9 cellular contexts compared by ENCODE assay signal in genomic region chr2:9235388-9236344, GRCh38. TPM values are rescaled to one million over a fixed set of nuclear protein-coding genes. Genes with fewer than 3 reads are reported as not detected.
DNase-seq lines count a peak whose midpoint lies in the region; ATAC-seq, FAIRE-seq and TF ChIP-seq lines count a peak whose summit lies in the region.
"Had no signal": no experiment of that assay in that cellular context is flagged by ENCODE, and none has a peak within 500 bp of the region (broad histone marks: within the 10 kb centered on the region; RNA-seq: fewer than 3 reads in every experiment).

No MANE protein-coding gene starts in this region.

- peaks cover 26 to 42% of the 10 kb centered on the region in 2 donors for H3K4me1 ChIP-seq in gastrocnemius medialis

- H3K27ac Mint-ChIP-seq in T-cell: no peak overlapping the region
- H3K27ac Mint-ChIP-seq in activated naive CD4-positive, alpha-beta T cell treated with anti-CD3 and anti-CD28 coated beads for 36 hours: no peak overlapping the region

- no peak for TF ChIP-seq CTCF in gastrocnemius medialis (IDR thresholded peaks at IDR 0.05 in 4 of 5, conservative IDR thresholded peaks at IDR 0.05 in 1 of 5)

- H3K27ac ChIP-seq in gastrocnemius medialis: peak overlapping the region; percentile 54 to 78 (median 68)

- in situ Hi-C loops in gastrocnemius medialis (cut with MboI; ENCODE audit: low sequenced_read_pairs in 4 of 4): no loop called here

- no peak overlapping the region for H3K4me3 Mint-ChIP-seq in T-cell
- H3K4me3 Mint-ChIP-seq in activated naive CD4-positive, alpha-beta T cell treated with anti-CD3 and anti-CD28 coated beads for 36 hours: no peak overlapping the region

- POLR2A ChIA-PET in T-cell (lab: Charles Lee): interaction anchor here in 1 of 2 donors (0.6 kb wide), 1 partner anchor 1751 kb away, joined by 4 read pairs; no protein-coding TSS in a partner anchor

- ATAC-seq in left ventricle myocardium superior (peak; percentile 21), gastrocnemius medialis (peak in 1 of 2 donors; percentile 31), GM21381 (IDR thresholded peaks at IDR 0.05; ENCODE audit: unreplicated experiment) (no peak), T-cell (replicated peaks in 1 of 4) (no peak)

- H3K9me3 ChIP-seq in gastrocnemius medialis: no peaks in the 10 kb centered on the region

- no peak overlapping the region for H3K4me3 ChIP-seq in gastrocnemius medialis

- TF ChIP-seq POLR2A in H54 (IDR thresholded peaks at IDR 0.05; ENCODE audit: low read depth, low read length) (0 out of 2 replicates have a peak, but pooled peaks have one; percentile 18), gastrocnemius medialis (IDR thresholded peaks at IDR 0.05) (no peak)

- H3K36me3 Mint-ChIP-seq in T-cell: no peaks in the 10 kb centered on the region
- H3K36me3 Mint-ChIP-seq in activated naive CD4-positive, alpha-beta T cell treated with anti-CD3 and anti-CD28 coated beads for 36 hours (ENCODE audit: low read depth): no peaks in the 10 kb centered on the region

- CTCF ChIA-PET in T-cell (lab: Charles Lee): interaction anchor here in 1 of 2 donors (0.7 kb wide), 1 partner anchor 12 kb away, joined by 3 read pairs; no protein-coding TSS in a partner anchor
- CTCF ChIA-PET in activated naive CD4-positive, alpha-beta T cell treated with anti-CD3 and anti-CD28 coated beads for 36 hours (lab: Charles Lee): no interaction called here

- no peaks in the 10 kb centered on the region for H3K9me3 Mint-ChIP-seq in T-cell
- no peaks in the 10 kb centered on the region for H3K9me3 Mint-ChIP-seq in activated naive CD4-positive, alpha-beta T cell treated with anti-CD3 and anti-CD28 coated beads for 36 hours

- no peak for FAIRE-seq in H54 (lab: Jason Lieb, UNC)

- intact Hi-C loops in left ventricle myocardium superior (cut with micrococcal nuclease): no loop called here
- intact Hi-C loops in gastrocnemius medialis (cut with DNase I; ENCODE audit: low total_unique reads): no loop called here
- intact Hi-C loops in activated naive CD4-positive, alpha-beta T cell treated with anti-CD3 and anti-CD28 coated beads for 36 hours (cut with micrococcal nuclease): no loop called here

- H3K27me3 Mint-ChIP-seq in T-cell: peaks cover 16 to 20% of the 10 kb centered on the region in 2 donors
- H3K27me3 Mint-ChIP-seq in activated naive CD4-positive, alpha-beta T cell treated with anti-CD3 and anti-CD28 coated beads for 36 hours (ENCODE audit: low read depth): peaks cover 6% of the 10 kb centered on the region

- H3K36me3 ChIP-seq in gastrocnemius medialis: no peaks in the 10 kb centered on the region

- H3K4me1 Mint-ChIP-seq in T-cell: no peaks in the 10 kb centered on the region
- H3K4me1 Mint-ChIP-seq in activated naive CD4-positive, alpha-beta T cell treated with anti-CD3 and anti-CD28 coated beads for 36 hours (ENCODE audit: low read depth): no peaks in the 10 kb centered on the region

- H3K27me3 ChIP-seq in gastrocnemius medialis: no peaks in the 10 kb centered on the region

- DNase-seq in H54 (ENCODE audit: insufficient read length, low spot score) (no peak), amniotic epithelial cell (ENCODE audit: low read depth) (peak; percentile 97), left ventricle myocardium superior (no peak), gastrocnemius medialis (no peak), T-cell (no peak), Kasumi-1 (lab: John Stamatoyannopoulos, UW) (no peak)
- no peak for DNase-seq in activated naive CD4-positive, alpha-beta T cell treated with anti-CD3 and anti-CD28 coated beads for 36 hours
- DNase-seq: amygdala had no signal

RNA-seq across cellular contexts. Expression of gene ASAP2, which starts 29.1 kb away (rescaled TPM):
- total RNA-seq in left ventricle myocardium superior (10.1 TPM), gastrocnemius medialis (1 to 10 TPM; 1.9 to 4.0 (median 3.4) TPM), T-cell (under 1 TPM in 4 of 5 donors, not detected in 1; 0.10 to 0.38 (median 0.27) TPM)
- total RNA-seq in activated naive CD4-positive, alpha-beta T cell treated with anti-CD3 and anti-CD28 coated beads for 36 hours: under 1 TPM; 0.14 to 0.15 TPM
